In the genomic region with DNA sequence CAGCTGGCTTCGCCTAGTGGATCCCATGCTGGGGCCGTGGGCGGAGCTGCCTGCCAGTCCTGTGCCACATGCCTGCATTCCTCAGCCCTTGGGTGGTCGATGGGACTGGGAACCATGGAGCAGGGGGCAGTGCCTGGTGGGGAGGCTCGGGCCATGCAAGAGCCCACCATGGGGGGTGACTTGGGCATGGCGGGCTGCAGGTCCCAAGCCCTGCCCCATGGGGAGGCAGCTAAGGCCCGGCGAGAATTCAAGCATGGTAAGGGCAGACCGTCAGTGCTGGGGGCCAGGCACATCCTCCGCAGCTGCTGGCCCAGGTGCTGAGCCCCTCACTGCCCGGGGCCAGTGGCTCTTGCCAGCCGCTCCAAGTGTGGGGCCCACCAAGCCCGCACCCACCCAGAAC, we compare ENCODE assay signal across 27 cellular contexts.
"Had no signal": no experiment of that assay in that cellular context is flagged by ENCODE, and none has a peak within 500 bp of the region (broad histone marks: within the 10 kb centered on the region; RNA-seq: fewer than 3 reads in every experiment).

No MANE protein-coding gene starts in this region.

- ATAC-seq: naive thymus-derived CD8-positive, alpha-beta T cell; psoas muscle; right cardiac atrium; right lobe of liver; stimulated activated naive B cell treated with anti-CD40 and anti-IgM and Interleukin-4, amounts not matched to agents 10 μg/mL and 1 μg/mL and 100 μg/mL, for 72 hours had no signal

- H3K27ac Mint-ChIP-seq: naive B cell; naive thymus-derived CD8-positive, alpha-beta T cell; nephron progenitor cell; progenitor cell of endocrine pancreas; stimulated activated naive B cell treated with anti-CD40 and anti-IgM and Interleukin-4, amounts not matched to agents 10 μg/mL and 1 μg/mL and 100 μg/mL, for 72 hours had no signal

- H3K9me3 Mint-ChIP-seq: stimulated activated naive B cell treated with anti-CD40 and anti-IgM and Interleukin-4, amounts not matched to agents 10 μg/mL and 1 μg/mL and 100 μg/mL, for 72 hours had no signal

- H3K4me1 Mint-ChIP-seq: naive B cell; naive thymus-derived CD8-positive, alpha-beta T cell; nephron progenitor cell; stimulated activated naive B cell treated with anti-CD40 and anti-IgM and Interleukin-4, amounts not matched to agents 10 μg/mL and 1 μg/mL and 100 μg/mL, for 72 hours had no signal

- H3K27me3 ChIP-seq: ovary, right lobe of liver, sigmoid colon, stomach, thyroid gland, tibial nerve, upper lobe of left lung, vagina had no signal

- H3K27me3 Mint-ChIP-seq: naive B cell; progenitor cell of endocrine pancreas; stimulated activated naive B cell treated with anti-CD40 and anti-IgM and Interleukin-4, amounts not matched to agents 10 μg/mL and 1 μg/mL and 100 μg/mL, for 72 hours had no signal

- H3K9me3 ChIP-seq: ovary, psoas muscle, right lobe of liver, thoracic aorta, thyroid gland, upper lobe of left lung, vagina had no signal

- H3K36me3 Mint-ChIP-seq: naive thymus-derived CD8-positive, alpha-beta T cell; stimulated activated naive B cell treated with anti-CD40 and anti-IgM and Interleukin-4, amounts not matched to agents 10 μg/mL and 1 μg/mL and 100 μg/mL, for 72 hours had no signal

- H3K79me2 ChIP-seq: parathyroid adenoma had no signal

- H2AFZ ChIP-seq: parathyroid adenoma had no signal

- H3K4me3 ChIP-seq: ovary, psoas muscle, right lobe of liver, sigmoid colon, stomach, thoracic aorta, thyroid gland, tibial nerve, upper lobe of left lung, vagina had no signal

- H3K27ac ChIP-seq: ovary, parathyroid adenoma, psoas muscle, right lobe of liver, sigmoid colon, stomach, thoracic aorta, thyroid gland, tibial nerve, upper lobe of left lung, vagina had no signal

- H3K36me3 ChIP-seq: ovary, right lobe of liver, sigmoid colon, stomach, thoracic aorta, thyroid gland, tibial nerve, upper lobe of left lung, vagina had no signal

- H3K4me1 ChIP-seq: parathyroid adenoma, psoas muscle, right lobe of liver, sigmoid colon, stomach, thyroid gland, tibial nerve, upper lobe of left lung, vagina had no signal

- DNase-seq: naive B cell; naive thymus-derived CD8-positive, alpha-beta T cell; nephron progenitor cell; occipital lobe; ovary; psoas muscle; right cardiac atrium; right lobe of liver; sigmoid colon; small intestine; stimulated activated CD4-positive, alpha-beta T cell treated with anti-CD3 and anti-CD28 coated beads, Interleukin-15, amount 100 ng/mL, for 24 hours; stimulated activated CD4-positive, alpha-beta T cell treated with anti-CD3 and anti-CD28 coated beads, Interleukin-4, amount 100 ng/mL, for 1 hour; stimulated activated CD4-positive, alpha-beta T cell treated with anti-CD3 and anti-CD28 coated beads, Interleukin-4, amount 100 ng/mL, for 4 hours; stimulated activated CD8-positive, alpha-beta memory T cell treated with anti-CD3 and anti-CD28 coated beads, Interleukin-4, amount 100 ng/mL, for 48 hours; stimulated activated naive B cell treated with anti-CD40 and anti-IgM and Interleukin-4, amounts not matched to agents 10 μg/mL and 1 μg/mL and 100 μg/mL, for 72 hours; stimulated activated naive CD4-positive, alpha-beta T cell treated with Interleukin-2 at 50 U/mL for 16 hours; stomach; thyroid gland; trophoblast cell had no signal

- H3K4me3 Mint-ChIP-seq: naive B cell; naive thymus-derived CD8-positive, alpha-beta T cell; nephron progenitor cell; neural crest cell; stimulated activated naive B cell treated with anti-CD40 and anti-IgM and Interleukin-4, amounts not matched to agents 10 μg/mL and 1 μg/mL and 100 μg/mL, for 72 hours had no signal

- FAIRE-seq: small intestine, urothelium cell line had no signal

- H3K9ac ChIP-seq: parathyroid adenoma had no signal
